Comparison of ENCODE assay signal across 23 cellular contexts in genomic region chr6:40585218-40585617, GRCh38. TPM values are rescaled to one million over a fixed set of nuclear protein-coding genes. Genes with fewer than 3 reads are reported as not detected.
A peak's percentile ranks its signal among the peaks of the same experiment; 100 is the strongest.
DNase-seq lines count a peak whose midpoint lies in the region; ATAC-seq and TF ChIP-seq lines count a peak whose summit lies in the region.
"Had no signal": no experiment of that assay in that cellular context is flagged by ENCODE, and none has a peak within 500 bp of the region (broad histone marks: within the 10 kb centered on the region; RNA-seq: fewer than 3 reads in every experiment).

No MANE protein-coding gene starts in this region.

- peaks cover 21% of the 10 kb centered on the region for H3K4me1 Mint-ChIP-seq in T-helper 1 cell treated with Interleukin-12 subunit alpha and Interleukin-12 subunit beta and Interleukin-4 antibody, amounts not matched to agents 30 μg/mL and 1 μg/mL, for 36 hours (ENCODE audit: low read depth)
- peaks cover 19% of the 10 kb centered on the region for H3K4me1 Mint-ChIP-seq in endodermal cell

- no peak for TF ChIP-seq CTCF in endodermal cell (conservative IDR thresholded peaks at IDR 0.05)

- DNase-seq in T-helper 1 cell, result no peak
- DNase-seq in NCI-H446 treated with DMSO at 0.1 percent for 48 hours (lab: John Stamatoyannopoulos, UW), result peak; percentile 16
- DNase-seq in endodermal cell, result no peak
- no peak for DNase-seq in RPMI8226
- no peak for DNase-seq in COR-L47 (lab: John Stamatoyannopoulos, UW)
- DNase-seq: activated CD4-positive, alpha-beta memory T cell treated with anti-CD3 and anti-CD28 coated beads, Interleukin-2, amount 10 ng/mL, durations not matched to agents 7 days and 5 days; activated T-cell treated with anti-CD3 and anti-CD28 coated beads, Interleukin-2, amount 50 U/mL, for 1 hour; Caco-2; erythroblast; gastrocnemius medialis; mucosa of descending colon; stimulated activated naive CD8-positive, alpha-beta T cell treated with anti-CD3 and anti-CD28 coated beads, Interleukin-15, Interleukin-2, amounts not matched to agents 100 U/mL and 50 U/mL, for 24 hours; trophoblast cell had no signal

- no peaks in the 10 kb centered on the region for H3K9me3 ChIP-seq in endodermal cell (ENCODE audit: control insufficient read depth, low read length)
- H3K9me3 ChIP-seq: Caco-2, gastrocnemius medialis, mucosa of descending colon, pancreas had no signal

- H3K36me3 ChIP-seq in endodermal cell (ENCODE audit: control insufficient read depth, insufficient read depth, low read length), result no peaks in the 10 kb centered on the region
- H3K36me3 ChIP-seq: gastrocnemius medialis, pancreas had no signal

- no peak overlapping the region for H3K27ac Mint-ChIP-seq in T-helper 1 cell treated with Interleukin-12 subunit alpha and Interleukin-12 subunit beta and Interleukin-4 antibody, amounts not matched to agents 30 μg/mL and 1 μg/mL, for 36 hours
- peak overlapping the region; percentile 55 for H3K27ac Mint-ChIP-seq in endodermal cell
- H3K27ac Mint-ChIP-seq: activated CD4-positive, alpha-beta memory T cell treated with anti-CD3 and anti-CD28 coated beads, Interleukin-2, amount 10 ng/mL, durations not matched to agents 7 days and 5 days; activated naive CD4-positive, alpha-beta T cell treated with anti-CD3 and anti-CD28 coated beads, Interleukin-2, amount 50 U/mL, for 72 hours had no signal

- peaks cover 46% of the 10 kb centered on the region for H3K27me3 ChIP-seq in endodermal cell (ENCODE audit: control insufficient read depth, insufficient read depth, low read length, poor library complexity, severe bottlenecking)
- H3K27me3 ChIP-seq: pancreas had no signal

- H3K9me3 Mint-ChIP-seq in T-helper 1 cell treated with Interleukin-12 subunit alpha and Interleukin-12 subunit beta and Interleukin-4 antibody, amounts not matched to agents 30 μg/mL and 1 μg/mL, for 36 hours, result no peaks in the 10 kb centered on the region
- H3K9me3 Mint-ChIP-seq in endodermal cell, result no peaks in the 10 kb centered on the region
- H3K9me3 Mint-ChIP-seq: activated CD4-positive, alpha-beta memory T cell treated with anti-CD3 and anti-CD28 coated beads, Interleukin-2, amount 10 ng/mL, durations not matched to agents 7 days and 5 days; activated naive CD4-positive, alpha-beta T cell treated with anti-CD3 and anti-CD28 coated beads, Interleukin-2, amount 50 U/mL, for 72 hours had no signal

- H3K4me3 Mint-ChIP-seq in T-helper 1 cell treated with Interleukin-12 subunit alpha and Interleukin-12 subunit beta and Interleukin-4 antibody, amounts not matched to agents 30 μg/mL and 1 μg/mL, for 36 hours, result peak overlapping the region; percentile 57
- peak overlapping the region; percentile 65 for H3K4me3 Mint-ChIP-seq in endodermal cell
- H3K4me3 Mint-ChIP-seq: activated CD4-positive, alpha-beta memory T cell treated with anti-CD3 and anti-CD28 coated beads, Interleukin-2, amount 10 ng/mL, durations not matched to agents 7 days and 5 days had no signal

- H3K27ac ChIP-seq in endodermal cell (ENCODE audit: low read depth, low read length) (no peak overlapping the region), temporal lobe (ENCODE audit: low read depth, low read length) (peak overlapping the region; percentile 61)
- H3K27ac ChIP-seq: gastrocnemius medialis, pancreas, RWPE1 had no signal

- H3K9ac ChIP-seq in endodermal cell (ENCODE audit: extremely low read depth, low read length, poor library complexity, severe bottlenecking), result no peak overlapping the region

- H3K4me1 ChIP-seq in endodermal cell (ENCODE audit: control insufficient read depth, insufficient read depth, low read length), result peaks cover 7% of the 10 kb centered on the region
- H3K4me1 ChIP-seq: Caco-2 had no signal

- H3K27me3 Mint-ChIP-seq in T-helper 1 cell treated with Interleukin-12 subunit alpha and Interleukin-12 subunit beta and Interleukin-4 antibody, amounts not matched to agents 30 μg/mL and 1 μg/mL, for 36 hours (ENCODE audit: low read depth), result peaks cover 42% of the 10 kb centered on the region
- H3K27me3 Mint-ChIP-seq in endodermal cell (ENCODE audit: insufficient read depth), result peaks cover 50% of the 10 kb centered on the region

- H3K36me3 Mint-ChIP-seq in T-helper 1 cell treated with Interleukin-12 subunit alpha and Interleukin-12 subunit beta and Interleukin-4 antibody, amounts not matched to agents 30 μg/mL and 1 μg/mL, for 36 hours (ENCODE audit: low read depth), result no peaks in the 10 kb centered on the region
- H3K36me3 Mint-ChIP-seq in endodermal cell (ENCODE audit: low read depth), result no peaks in the 10 kb centered on the region
- H3K36me3 Mint-ChIP-seq: activated naive CD4-positive, alpha-beta T cell treated with anti-CD3 and anti-CD28 coated beads, Interleukin-2, amount 50 U/mL, for 72 hours had no signal

- whole genome bisulfite sequencing in endodermal cell (ENCODE audit: insufficient coverage in 1 of 2, insufficient read length in 1 of 2), 2 experiments, result 46% methylated on average over 4 of the region's 4 CpGs; no CpG with 5 or more reads in 1 of the 2 experiments

- no peak for ATAC-seq in activated CD4-positive, CD25-positive, alpha-beta regulatory T cell treated with anti-CD3 and anti-CD28 coated beads, Interleukin-2, amount 50 U/mL, for 24 hours
- ATAC-seq: activated naive CD4-positive, alpha-beta T cell treated with anti-CD3 and anti-CD28 coated beads, Interleukin-2, amount 50 U/mL, for 72 hours; gastrocnemius medialis; left colon; mucosa of descending colon; pancreas; stimulated activated naive CD8-positive, alpha-beta T cell treated with anti-CD3 and anti-CD28 coated beads, Interleukin-15, Interleukin-2, amounts not matched to agents 100 U/mL and 50 U/mL, for 24 hours had no signal

- peak overlapping the region; percentile 83 for H3K4me3 ChIP-seq in endodermal cell (ENCODE audit: low read length)
- H3K4me3 ChIP-seq: gastrocnemius medialis, mucosa of descending colon, pancreas had no signal

RNA-seq across cellular contexts. Expression of gene LRFN2, which starts 1.9 kb away (rescaled TPM):
- total RNA-seq in endodermal cell (under 1 TPM in 1 of 2 donors, not detected in 1; 0.15 TPM), temporal lobe (17.9 TPM)
- polyA plus RNA-seq in endodermal cell (2013, experiment 1 of 2), result 0.14 TPM
- polyA plus RNA-seq in endodermal cell (2013, experiment 2 of 2), result 0.08 TPM
- total RNA-seq: activated naive CD4-positive, alpha-beta T cell treated with anti-CD3 and anti-CD28 coated beads, Interleukin-2, amount 50 U/mL, for 72 hours; Caco-2; dermis microvascular lymphatic vessel endothelial cell; gastrocnemius medialis; HT1080; LHCN-M2 had no signal

Comparison
In these comparisons a context has a peak if more than half of its experiments do, and no peak if none do; other contexts are left out.
1. RNA of gene LRFN2, which starts 1.9 kb away (total RNA-seq): 17.9 TPM in temporal lobe (single experiment); 0.15 TPM in endodermal cell; every median in the first group is over 10 times any median in the second.